ENCODE assay signal across 16 cellular contexts in the genomic region with DNA sequence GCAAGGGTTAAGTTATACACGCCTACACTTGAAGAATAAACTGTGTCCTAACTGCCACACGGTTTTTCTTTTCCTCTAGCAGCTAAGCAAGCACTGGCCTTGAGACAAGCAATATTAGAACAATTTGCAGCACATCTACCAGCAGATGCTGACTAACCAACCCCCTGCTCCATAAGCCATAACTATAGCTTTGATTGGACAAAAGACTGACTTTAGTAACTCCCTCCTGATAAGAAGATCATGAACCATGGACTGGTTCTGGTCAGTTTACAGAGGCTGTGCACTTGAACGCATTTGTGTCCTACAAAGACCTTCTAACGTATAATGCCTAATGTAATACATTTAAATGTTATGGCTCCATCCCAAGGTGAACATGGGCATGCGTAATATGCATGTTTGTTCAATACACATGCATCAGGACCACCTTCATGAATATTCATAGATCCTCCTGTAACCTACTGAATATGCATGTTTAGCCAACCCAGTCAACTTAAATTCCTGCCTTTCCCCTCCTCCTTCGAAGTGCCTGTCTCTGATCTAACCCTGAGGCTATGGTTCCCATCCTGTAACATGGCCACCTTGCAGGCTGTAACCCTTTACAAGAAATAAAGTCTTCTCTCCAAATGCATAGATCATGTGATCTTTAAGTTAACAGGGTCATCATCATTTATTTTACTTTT.
"Had no signal": no experiment of that assay in that cellular context is flagged by ENCODE, and none has a peak within 500 bp of the region (broad histone marks: within the 10 kb centered on the region; RNA-seq: fewer than 3 reads in every experiment).

No MANE protein-coding gene starts in this region.

- H3K27me3 ChIP-seq: dorsolateral prefrontal cortex, ovary had no signal

- DNase-seq: activated CD4-positive, alpha-beta T cell treated with anti-CD3 and anti-CD28 coated beads, Interleukin-2, amount 50 U/mL, for 48 hours; activated CD4-positive, CD25-positive, alpha-beta regulatory T cell treated with anti-CD3 and anti-CD28 coated beads, Interleukin-2, amount 50 U/mL, for 72 hours; activated gamma-delta T cell; activated naive CD8-positive, alpha-beta T cell treated with anti-CD3 and anti-CD28 coated beads for 36 hours; activated T-cell treated with anti-CD3 and anti-CD28 coated beads, Interleukin-2, amount 50 U/mL, for 48 hours; aorta; dorsolateral prefrontal cortex; left ventricle myocardium superior; mesenchymal stem cell; ovary; stimulated activated CD4-positive, alpha-beta T cell treated with anti-CD3 and anti-CD28 coated beads, Interleukin-2, amount 100 ng/mL, for 48 hours; stimulated activated naive CD4-positive, alpha-beta T cell treated with Interleukin-2 at 50 U/mL for 16 hours had no signal

- ATAC-seq: esophagus mucosa had no signal

- H3K36me3 ChIP-seq: ovary had no signal

- H3K27ac ChIP-seq: ovary had no signal

- H3K9me3 ChIP-seq: ovary had no signal

- H3K4me3 ChIP-seq: dorsolateral prefrontal cortex, ovary had no signal

- FAIRE-seq: bronchial epithelial cell, endometrium, keratinocyte had no signal
